Comparison of ENCODE assay signal across 20 cellular contexts in genomic region chr19:5594521-5594950, GRCh38. TPM values are rescaled to one million over a fixed set of nuclear protein-coding genes. Genes with fewer than 3 reads are reported as not detected.
DNase-seq lines count a peak whose midpoint lies in the region; ATAC-seq and TF ChIP-seq lines count a peak whose summit lies in the region.
"Had no signal": no experiment of that assay in that cellular context is flagged by ENCODE, and none has a peak within 500 bp of the region (broad histone marks: within the 10 kb centered on the region; RNA-seq: fewer than 3 reads in every experiment).

No MANE protein-coding gene starts in this region.

- no peak overlapping the region for H2AFZ ChIP-seq in osteoblast (ENCODE audit: low read length)
- H2AFZ ChIP-seq: GM23248 had no signal

- peak overlapping the region in 2 of 4 donors; percentile 65 to 73 for H3K27ac ChIP-seq in Peyer's patch
- no peak overlapping the region for H3K27ac ChIP-seq in osteoblast (ENCODE audit: low read depth, low read length)
- H3K27ac ChIP-seq: GM23248 had no signal

- H3K4me1 ChIP-seq in Peyer's patch (peaks cover 0 to 16% (median 0%) of the 10 kb centered on the region in 4 donors), osteoblast (ENCODE audit: insufficient read depth, low read length) (no peaks in the 10 kb centered on the region), HAP-1 (no peaks in the 10 kb centered on the region)
- H3K4me1 ChIP-seq: Caco-2 had no signal

- H3K79me2 ChIP-seq in osteoblast (ENCODE audit: insufficient read depth, low read length), result no peaks in the 10 kb centered on the region

- H3K36me3 ChIP-seq in Peyer's patch, result peaks cover 0 to 100% (median 9%) of the 10 kb centered on the region in 3 donors
- H3K36me3 ChIP-seq in osteoblast (ENCODE audit: insufficient read depth, low read length), result peaks cover 84% of the 10 kb centered on the region
- peaks cover 93% of the 10 kb centered on the region for H3K36me3 ChIP-seq in HAP-1 (replicated peaks)

- H4K20me1 ChIP-seq in osteoblast (ENCODE audit: insufficient read depth, low read length), result peaks cover 11% of the 10 kb centered on the region

- peak in 1 of 2 donors; percentile 10 for TF ChIP-seq POLR2A in Peyer's patch (IDR thresholded peaks at IDR 0.05)

- DNase-seq in Peyer's patch (peak in 2 of 3 donors; percentile 82 to 86), left lobe of liver (ENCODE audit: low spot score) (peak; percentile 60), osteoblast (ENCODE audit: insufficient read length, low spot score, missing footprints) (peak; percentile 22), HAP-1 (ENCODE audit: low spot score in 2 of 2) (no peak), iPS-NIHi7 (ENCODE audit: extremely low spot score) (no peak), ACHN (no peak)
- DNase-seq in stimulated activated CD4-positive, alpha-beta T cell treated with anti-CD3 and anti-CD28 coated beads, Interleukin-15, amount 100 ng/mL, for 24 hours, result no peak
- DNase-seq: Caco-2; CD4-positive, alpha-beta memory T cell; DMS 273 treated with DMSO at 0.1 percent for 48 hours; DND-41; GM23248; HCEC 1CT; Karpas-422; MV-4-11; NCI-H1105 treated with DMSO at 0.1 percent for 48 hours; NCI-H2029 treated with DMSO at 0.1 percent for 48 hours; NCI-H226 had no signal

- H3K27me3 ChIP-seq in Peyer's patch (no peaks in the 10 kb centered on the region), osteoblast (ENCODE audit: insufficient read depth, low read length) (no peaks in the 10 kb centered on the region), HAP-1 (ENCODE audit: low read depth) (no peaks in the 10 kb centered on the region)
- H3K27me3 ChIP-seq: BLaER1 treated with 17β-estradiol and CSF1 and Interleukin-3, amounts not matched to agents 10 nM and 100 nM had no signal

- peak; percentile 86 for ATAC-seq in left lobe of liver
- ATAC-seq: Panc1 had no signal

- in situ Hi-C loops in HAP-1 (cut with MboI; ENCODE audit: low sequenced_read_pairs) (no loop called here), ACHN (cut with HindIII; ENCODE audit: low pct_ligation_motif_present, low pct_unique_long_range_greater_than_20kb, low sequenced_read_pairs) (no loop called here)

- H3K4me3 ChIP-seq in Peyer's patch, result no peak overlapping the region
- no peak overlapping the region for H3K4me3 ChIP-seq in osteoblast (ENCODE audit: insufficient read depth, low read length)
- H3K4me3 ChIP-seq in HAP-1, result no peak overlapping the region
- H3K4me3 ChIP-seq: BLaER1 treated with 17β-estradiol and CSF1 and Interleukin-3, amounts not matched to agents 10 nM and 100 nM; GM23248 had no signal

- no peak overlapping the region for H3K4me2 ChIP-seq in osteoblast (ENCODE audit: insufficient read depth, low read length)

- TF ChIP-seq CTCF in Peyer's patch (IDR thresholded peaks at IDR 0.05) (no peak), osteoblast (IDR thresholded peaks at IDR 0.05; ENCODE audit: extremely low read depth, low read depth, low read length) (no peak)

- H3K9me3 ChIP-seq in Peyer's patch (no peaks in the 10 kb centered on the region), osteoblast (ENCODE audit: low read depth, low read length) (no peaks in the 10 kb centered on the region), HAP-1 (no peaks in the 10 kb centered on the region)
- H3K9me3 ChIP-seq: BLaER1 treated with 17β-estradiol and CSF1 and Interleukin-3, amounts not matched to agents 10 nM and 100 nM; Caco-2 had no signal

RNA-seq across cellular contexts. Expression of gene TINCR, which starts 26.8 kb away (rescaled TPM):
- total RNA-seq in Peyer's patch (1 to 10 TPM in 2 of 4 donors, under 1 TPM in 1, not detected in 1; 0.67 to 2.6 (median 1.2) TPM), left lobe of liver (not detected), osteoblast (under 0.01 and 0.36 TPM in 2 replicates)

RNA-seq across cellular contexts. Expression of gene SAFB2, which starts 28.0 kb away (rescaled TPM):
- total RNA-seq in Peyer's patch, result 100 to 1,000 TPM in 3 of 4 donors, 10 to 100 TPM in 1; 59.5 to 200 (median 121) TPM
- total RNA-seq in left lobe of liver, result 49.4 TPM
- total RNA-seq in osteoblast, result 38.0 and 43.0 TPM in 2 replicates

RNA-seq across cellular contexts. Expression of gene SAFB, which starts 28.3 kb away (rescaled TPM):
- 100 to 1,000 TPM in 3 of 4 donors, 10 to 100 TPM in 1; 86.3 to 374 (median 163) TPM for total RNA-seq in Peyer's patch
- total RNA-seq in left lobe of liver, result 48.6 TPM
- total RNA-seq in osteoblast, result 33.7 and 42.4 TPM in 2 replicates

Comparison
In these comparisons a context has a peak if more than half of its experiments do, and no peak if none do; other contexts are left out.
1. DNase-seq: peak in Peyer's patch (2 of 3), left lobe of liver (single experiment) and osteoblast (single experiment); none in HAP-1 (0 of 2), iPS-NIHi7 (single experiment), stimulated activated CD4-positive, alpha-beta T cell treated with anti-CD3 and anti-CD28 coated beads, Interleukin-15, amount 100 ng/mL, for 24 hours (single experiment) and ACHN (single experiment).